9 cellular contexts compared by ENCODE assay signal in the genomic region with DNA sequence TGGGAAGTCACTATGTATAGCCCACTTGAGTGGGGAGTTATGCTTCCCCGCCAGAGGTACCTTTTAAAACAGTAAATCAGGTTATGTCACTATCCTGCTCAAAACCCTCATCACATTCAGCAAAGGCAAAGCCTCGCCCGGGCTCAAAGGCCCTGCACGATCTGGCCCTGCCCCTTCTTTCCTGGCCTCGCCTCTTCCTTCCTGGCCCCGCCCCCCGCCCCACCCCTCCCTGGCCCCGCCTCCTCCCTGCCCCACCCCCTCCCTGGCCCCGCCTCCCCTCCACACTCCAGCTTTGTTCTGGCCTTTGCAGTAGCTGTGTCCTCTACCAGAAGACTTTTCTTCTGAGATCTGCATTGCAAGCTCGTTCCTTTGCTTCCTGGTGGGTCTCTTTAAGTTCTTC. TPM values are rescaled to one million over a fixed set of nuclear protein-coding genes. Genes with fewer than 3 reads are reported as not detected.
DNase-seq lines count a peak whose midpoint lies in the region; ATAC-seq and TF ChIP-seq lines count a peak whose summit lies in the region.
"Had no signal": no experiment of that assay in that cellular context is flagged by ENCODE, and none has a peak within 500 bp of the region (broad histone marks: within the 10 kb centered on the region; RNA-seq: fewer than 3 reads in every experiment).

No MANE protein-coding gene starts in this region.

- peak; percentile 33 to 35 for DNase-seq in cardiac muscle cell (ENCODE audit: low read depth in 1 of 2, low spot score in 1 of 2)
- DNase-seq in Right ventricle myocardium inferior (ENCODE audit: missing footprints): no peak
- DNase-seq in T-helper 17 cell: no peak
- peak; percentile 58 for DNase-seq in endothelial cell (ENCODE audit: low spot score)
- DNase-seq in stimulated activated CD4-positive, alpha-beta T cell treated with anti-CD3 and anti-CD28 coated beads, Interleukin-1b, Interleukin-23, amount 100 ng/mL, for 48 hours: peak; percentile 40
- no peak for DNase-seq in aorta
- DNase-seq in T1000 (lab: John Stamatoyannopoulos, UW): no peak

- H3K4me1 Mint-ChIP-seq in T-helper 17 cell: peaks cover 10% of the 10 kb centered on the region
- peaks cover 19% of the 10 kb centered on the region for H3K4me1 Mint-ChIP-seq in endothelial cell (ENCODE audit: unreplicated experiment)

- H3K36me3 ChIP-seq in cardiac muscle cell: peaks cover 4% of the 10 kb centered on the region
- H3K36me3 ChIP-seq in aorta (ENCODE audit: control insufficient read depth in 1 of 2, insufficient read depth in 2 of 2, low read length in 1 of 2): peaks cover 0 to 2% of the 10 kb centered on the region in 2 donors

- H3K9me3 Mint-ChIP-seq in endothelial cell (ENCODE audit: unreplicated experiment): no peaks in the 10 kb centered on the region

- ATAC-seq in Right ventricle myocardium inferior: no peak
- peak; percentile 58 for ATAC-seq in T-helper 17 cell
- no peak for ATAC-seq in GM21381 (IDR thresholded peaks at IDR 0.05; ENCODE audit: unreplicated experiment)
- ATAC-seq in aorta (ENCODE audit: low FRiP score): no peak

- H3K27ac Mint-ChIP-seq in T-helper 17 cell (no peak overlapping the region), endothelial cell (ENCODE audit: unreplicated experiment) (peak overlapping the region; percentile 57)

- H3K4me3 ChIP-seq in cardiac muscle cell: no peak overlapping the region
- H3K4me3 ChIP-seq in aorta (ENCODE audit: low read length in 2 of 2): no peak overlapping the region

- no peak overlapping the region for H3K4me3 Mint-ChIP-seq in T-helper 17 cell
- H3K4me3 Mint-ChIP-seq in endothelial cell (ENCODE audit: unreplicated experiment): peak overlapping the region; percentile 35

- H3K27me3 Mint-ChIP-seq in T-helper 17 cell (peaks cover 10% of the 10 kb centered on the region), endothelial cell (ENCODE audit: unreplicated experiment) (peaks cover 31% of the 10 kb centered on the region)

- H3K27me3 ChIP-seq in cardiac muscle cell (no peaks in the 10 kb centered on the region), aorta (ENCODE audit: control insufficient read depth in 1 of 2, insufficient read depth in 2 of 2, low read length in 1 of 2) (no peaks in the 10 kb centered on the region)

- no peaks in the 10 kb centered on the region for H3K4me1 ChIP-seq in cardiac muscle cell (ENCODE audit: low read depth)
- no peaks in the 10 kb centered on the region for H3K4me1 ChIP-seq in aorta (ENCODE audit: control insufficient read depth in 1 of 2, insufficient read depth in 2 of 2, low read length in 2 of 2)

- H3K27ac ChIP-seq in cardiac muscle cell (no peak overlapping the region), aorta (ENCODE audit: low read depth in 1 of 2, low read length in 2 of 2) (no peak overlapping the region)

- intact Hi-C loops in Right ventricle myocardium inferior (cut with DNase I): no loop called here
- intact Hi-C loops in aorta (cut with DNase I): no loop called here

- H3K9me3 ChIP-seq in cardiac muscle cell (ENCODE audit: low read depth): no peaks in the 10 kb centered on the region
- H3K9me3 ChIP-seq in T-helper 17 cell (ENCODE audit: control insufficient read depth, low read length, poor library complexity, severe bottlenecking): no peaks in the 10 kb centered on the region
- H3K9me3 ChIP-seq in aorta (ENCODE audit: control insufficient read depth, low read length): no peaks in the 10 kb centered on the region

- H3K36me3 Mint-ChIP-seq in T-helper 17 cell (ENCODE audit: low read depth): peaks cover 2% of the 10 kb centered on the region
- H3K36me3 Mint-ChIP-seq in endothelial cell (ENCODE audit: low read depth, unreplicated experiment): peaks cover 34% of the 10 kb centered on the region

- TF ChIP-seq CTCF in cardiac muscle cell (IDR thresholded peaks at IDR 0.05; ENCODE audit: low read depth, low read length): no peak
- no peak for TF ChIP-seq CTCF in endothelial cell (IDR thresholded peaks at IDR 0.05; ENCODE audit: unreplicated experiment)

- 39 to 40% methylated on average over 7 to 10 of the region's 10 CpGs for WGBS in aorta, 2 donors

RNA-seq across cellular contexts. Expression of gene LDLRAD2, which starts 6.6 kb away (rescaled TPM):
- total RNA-seq in cardiac muscle cell (0.28 and 0.77 TPM in 2 replicates), Right ventricle myocardium inferior (not detected), T-helper 17 cell (not detected), endothelial cell (ENCODE audit: unreplicated experiment) (1.3 TPM), aorta (under 1 TPM; 0.15 to 0.42 TPM)
- polyA plus RNA-seq in cardiac muscle cell (1.3 and 3.4 TPM in 2 replicates), aorta (1 to 10 TPM; 1.8 to 9.0 TPM)
- total RNA-seq: T-helper 1 cell treated with Interleukin-12 subunit alpha and Interleukin-12 subunit beta and Interleukin-4 antibody, amounts not matched to agents 30 ng/mL and 1 ng/mL, for 36 hours had no signal

RNA-seq across cellular contexts. Expression of gene USP48, which starts 35.7 kb away (rescaled TPM):
- total RNA-seq in cardiac muscle cell (20.1 and 29.6 TPM in 2 replicates), Right ventricle myocardium inferior (42.7 TPM), T-helper 17 cell (10 to 100 TPM; 84.3 to 93.3 TPM), endothelial cell (ENCODE audit: unreplicated experiment) (57.9 TPM), aorta (10 to 100 TPM; 52.4 to 90.1 TPM)
- polyA plus RNA-seq in cardiac muscle cell (39.2 and 52.4 TPM in 2 replicates), aorta (10 to 100 TPM; 16.2 to 34.1 TPM)

Comparison
In these comparisons a context has a peak if more than half of its experiments do, and no peak if none do; other contexts are left out.
1. DNase-seq: peak in cardiac muscle cell (2 of 2), endothelial cell (single experiment) and stimulated activated CD4-positive, alpha-beta T cell treated with anti-CD3 and anti-CD28 coated beads, Interleukin-1b, Interleukin-23, amount 100 ng/mL, for 48 hours (single experiment); none in Right ventricle myocardium inferior (single experiment), T-helper 17 cell (0 of 3), aorta (0 of 2) and T1000 (single experiment).